In the genomic region with DNA sequence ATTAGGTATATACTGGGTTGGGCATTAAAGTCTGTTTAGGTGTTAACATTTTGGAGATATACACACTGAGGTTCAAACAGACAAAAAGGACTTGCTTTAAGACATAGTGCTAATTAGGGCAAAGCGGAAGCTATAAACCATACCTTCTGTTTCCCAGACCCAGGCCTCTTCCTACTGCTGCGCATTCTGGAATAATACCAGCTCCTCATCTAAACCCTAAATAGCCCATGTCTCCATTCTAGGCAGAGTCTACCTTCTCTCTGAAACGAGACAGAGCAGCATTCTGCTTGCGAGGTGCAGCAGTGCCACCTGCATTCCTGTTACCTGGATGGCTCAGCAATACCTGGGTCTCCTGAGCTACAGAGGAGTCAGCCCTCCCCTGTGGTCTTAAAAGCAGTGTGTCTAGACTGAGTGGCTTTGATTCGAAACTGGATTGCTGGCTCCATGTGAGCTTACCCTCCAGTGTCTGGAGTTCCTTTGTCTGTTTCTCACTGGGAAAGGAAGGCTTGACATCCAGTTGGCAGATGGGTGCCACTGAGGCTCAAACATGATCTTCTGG, we compare ENCODE assay signal across 20 cellular contexts. TPM values are rescaled to one million over a fixed set of nuclear protein-coding genes. Genes with fewer than 3 reads are reported as not detected.
DNase-seq lines count a peak whose midpoint lies in the region; ATAC-seq and TF ChIP-seq lines count a peak whose summit lies in the region.
"Had no signal": no experiment of that assay in that cellular context is flagged by ENCODE, and none has a peak within 500 bp of the region (broad histone marks: within the 10 kb centered on the region; RNA-seq: fewer than 3 reads in every experiment).

No MANE protein-coding gene starts in this region.

- ATAC-seq in Right ventricle myocardium superior (ENCODE audit: poor library complexity) (no peak), gastrocnemius medialis (no peak)
- ATAC-seq: CD8-positive, alpha-beta T cell; PC-3 had no signal

- no peak overlapping the region for H3K4me3 ChIP-seq in cardiac muscle cell
- H3K4me3 ChIP-seq in gastrocnemius medialis = no peak overlapping the region
- H3K4me3 ChIP-seq: GM23248 had no signal

- H3K27ac ChIP-seq in cardiac muscle cell (peak overlapping the region; percentile 26), gastrocnemius medialis (peak overlapping the region; percentile 96 to 98 (median 96))
- H3K27ac ChIP-seq: GM23248, RWPE1 had no signal

- in situ Hi-C loops in gastrocnemius medialis (cut with MboI; ENCODE audit: low sequenced_read_pairs in 4 of 4) = no loop called here

- H3K27me3 ChIP-seq in cardiac muscle cell (no peaks in the 10 kb centered on the region), gastrocnemius medialis (no peaks in the 10 kb centered on the region)

- H3K36me3 ChIP-seq in cardiac muscle cell (no peaks in the 10 kb centered on the region), gastrocnemius medialis (no peaks in the 10 kb centered on the region)

- TF ChIP-seq CTCF in cardiac muscle cell (IDR thresholded peaks at IDR 0.05; ENCODE audit: low read depth, low read length) = no peak
- TF ChIP-seq CTCF in gastrocnemius medialis (IDR thresholded peaks at IDR 0.05 in 4 of 5, conservative IDR thresholded peaks at IDR 0.05 in 1 of 5) = no peak
- no peak for TF ChIP-seq CTCF in GM10266 (IDR thresholded peaks at IDR 0.05; ENCODE audit: control insufficient read depth, insufficient read depth, low read depth, missing control alignments)

- intact Hi-C loops in Right ventricle myocardium superior (cut with DNase I) = no loop called here
- intact Hi-C loops in gastrocnemius medialis (cut with DNase I; ENCODE audit: low total_unique reads) = no loop called here

- no peak for TF ChIP-seq POLR2A in gastrocnemius medialis (IDR thresholded peaks at IDR 0.05)

- H3K9me3 ChIP-seq in cardiac muscle cell (ENCODE audit: low read depth) (no peaks in the 10 kb centered on the region), gastrocnemius medialis (no peaks in the 10 kb centered on the region)

- DNase-seq in cardiac muscle cell (ENCODE audit: low read depth in 1 of 2, low spot score in 1 of 2) (no peak), Right ventricle myocardium superior (no peak), cerebellar cortex (ENCODE audit: low spot score) (peak; percentile 80), medulla oblongata (ENCODE audit: extremely low spot score) (peak; percentile 5), gastrocnemius medialis (no peak), amniotic stem cell (lab: John Stamatoyannopoulos, UW) (no peak), GM10266 (ENCODE audit: extremely low spot score) (no peak), SIG-M5 (lab: John Stamatoyannopoulos, UW) (no peak)
- DNase-seq: 8988T; CD8-positive, alpha-beta T cell; DMS79; GM23248; MV-4-11; NCI-H1417 treated with DMSO at 0.1 percent for 48 hours; NCI-H1930; NCI-H2171; NCI-H446 treated with DMSO at 0.1 percent for 48 hours; NCI-H748 treated with DMSO at 0.1 percent for 48 hours; PC-3 had no signal

- H3K4me1 ChIP-seq in cardiac muscle cell (ENCODE audit: low read depth) (peaks cover 69% of the 10 kb centered on the region), gastrocnemius medialis (peaks cover 95 to 97% of the 10 kb centered on the region in 2 donors)

RNA-seq across cellular contexts. Expression of a gene that starts 6.4 kb away (rescaled TPM):
- total RNA-seq in cardiac muscle cell (48.7 and 80.7 TPM in 2 replicates), Right ventricle myocardium superior (28.9 TPM), gastrocnemius medialis (10 to 100 TPM; 18.9 to 27.4 (median 22.2) TPM)
- 79.3 and 95.5 TPM in 2 replicates for polyA plus RNA-seq in cardiac muscle cell

Comparison
In these comparisons a context has a peak if more than half of its experiments do, and no peak if none do; other contexts are left out.
1. DNase-seq: peak in cerebellar cortex (single experiment) and medulla oblongata (single experiment); none in cardiac muscle cell (0 of 2), Right ventricle myocardium superior (single experiment), gastrocnemius medialis (0 of 2), amniotic stem cell (single experiment), GM10266 (single experiment) and SIG-M5 (single experiment).